In genomic region chr11:96538104-96538503, GRCh38 we compare ENCODE assay signal across 27 cellular contexts.
A peak's percentile ranks its signal among the peaks of the same experiment; 100 is the strongest.
DNase-seq lines count a peak whose midpoint lies in the region; ATAC-seq, FAIRE-seq and TF ChIP-seq lines count a peak whose summit lies in the region.
"Had no signal": no experiment of that assay in that cellular context is flagged by ENCODE, and none has a peak within 500 bp of the region (broad histone marks: within the 10 kb centered on the region; RNA-seq: fewer than 3 reads in every experiment).

No MANE protein-coding gene starts in this region.

- no peak overlapping the region for H3K27ac ChIP-seq in mesenchymal stem cell (ENCODE audit: low read length, poor library complexity, severe bottlenecking)
- H3K27ac ChIP-seq: body of pancreas, KMS-11 had no signal

- TF ChIP-seq CTCF in foreskin fibroblast (IDR thresholded peaks at IDR 0.05; ENCODE audit: low read depth, low read length): no peak
- TF ChIP-seq CTCF in type B pancreatic cell (conservative IDR thresholded peaks at IDR 0.05): no peak

- DNase-seq in GM12892 (ENCODE audit: insufficient read length): no peak
- DNase-seq in mesenchymal stem cell: no peak
- DNase-seq in stimulated activated CD4-positive, alpha-beta T cell treated with anti-CD3 and anti-CD28 coated beads, Interleukin-15, amount 100 ng/mL, for 24 hours: no peak
- no peak for DNase-seq in foreskin fibroblast
- DNase-seq in type B pancreatic cell (ENCODE audit: extremely low spot score, unreplicated experiment): no peak
- DNase-seq: activated CD4-positive, alpha-beta T cell treated with anti-CD3 and anti-CD28 coated beads, Interleukin-2, amount 50 U/mL, for 4 hours; activated effector memory CD4-positive, alpha-beta T cell treated with anti-CD3 and anti-CD28 coated beads, Interleukin-2, amount 50 U/mL, for 16 hours; activated naive CD8-positive, alpha-beta T cell treated with anti-CD3 and anti-CD28 coated beads, Interleukin-2, amount 50 U/mL, for 24 hours; body of pancreas; effector CD4-positive, alpha-beta T cell; mucosa of descending colon; NCI-H1694; NCI-H2171 treated with DMSO at 0.1 percent for 48 hours; NCI-H526 treated with DMSO at 0.1 percent for 48 hours; stimulated activated CD4-positive, alpha-beta T cell treated with anti-CD3 and anti-CD28 coated beads, Interleukin-1b, Interleukin-23, amount 100 ng/mL, for 48 hours; substantia nigra; T-helper 9 cell had no signal

- H3K9me3 ChIP-seq in mesenchymal stem cell (ENCODE audit: control insufficient read depth, low read length): peaks cover 4% of the 10 kb centered on the region
- H3K9me3 ChIP-seq: body of pancreas, mucosa of descending colon had no signal

- H3K23ac ChIP-seq in mesenchymal stem cell (ENCODE audit: low read length in 2 of 2): no peak overlapping the region

- no peaks in the 10 kb centered on the region for H3K36me3 ChIP-seq in mesenchymal stem cell (ENCODE audit: control insufficient read depth in 1 of 2, insufficient read depth in 2 of 2, low read depth in 1 of 2, low read length in 2 of 2)

- no peak overlapping the region for H3K27ac Mint-ChIP-seq in type B pancreatic cell
- H3K27ac Mint-ChIP-seq: activated naive CD8-positive, alpha-beta T cell treated with anti-CD3 and anti-CD28 coated beads, Interleukin-2, amount 50 U/mL, for 24 hours; progenitor cell of endocrine pancreas; WTC11 had no signal

- no peak overlapping the region for H2BK12ac ChIP-seq in mesenchymal stem cell (ENCODE audit: low read length in 2 of 2)

- no peaks in the 10 kb centered on the region for H3K27me3 Mint-ChIP-seq in type B pancreatic cell
- H3K27me3 Mint-ChIP-seq: activated naive CD8-positive, alpha-beta T cell treated with anti-CD3 and anti-CD28 coated beads, Interleukin-2, amount 50 U/mL, for 24 hours; progenitor cell of endocrine pancreas had no signal

- H3K14ac ChIP-seq in mesenchymal stem cell (ENCODE audit: low read length in 2 of 2): no peak overlapping the region

- no peak overlapping the region for H2AK5ac ChIP-seq in mesenchymal stem cell (ENCODE audit: low read length, severe bottlenecking)

- no peaks in the 10 kb centered on the region for H3K36me3 Mint-ChIP-seq in type B pancreatic cell

- H3K9me3 Mint-ChIP-seq in type B pancreatic cell: peaks cover 4% of the 10 kb centered on the region
- H3K9me3 Mint-ChIP-seq: activated naive CD8-positive, alpha-beta T cell treated with anti-CD3 and anti-CD28 coated beads, Interleukin-2, amount 50 U/mL, for 24 hours had no signal

- peaks cover 0 to 4% of the 10 kb centered on the region in 2 experiments for H3K27me3 ChIP-seq in mesenchymal stem cell (ENCODE audit: control insufficient read depth in 1 of 2, insufficient read depth in 1 of 2, low read length in 2 of 2)
- H3K27me3 ChIP-seq: body of pancreas had no signal

- no peak overlapping the region for H3K4me3 Mint-ChIP-seq in type B pancreatic cell
- H3K4me3 Mint-ChIP-seq: activated naive CD8-positive, alpha-beta T cell treated with anti-CD3 and anti-CD28 coated beads, Interleukin-2, amount 50 U/mL, for 24 hours; WTC11 had no signal

- H3K18ac ChIP-seq in mesenchymal stem cell (ENCODE audit: low read depth in 1 of 2, low read length in 2 of 2): no peak overlapping the region

- H2BK15ac ChIP-seq in mesenchymal stem cell (ENCODE audit: low read depth, poor library complexity, severe bottlenecking): no peak overlapping the region

- WGBS in mesenchymal stem cell: 72% methylated on average over 4 of the region's 4 CpGs

- peak; percentile 42 for FAIRE-seq in GM12892 (lab: Jason Lieb, UNC)
- FAIRE-seq: A204.1, frontal cortex, HTR-8/SVneo, islet of Langerhans had no signal

- no peak overlapping the region for H2AFZ ChIP-seq in mesenchymal stem cell (ENCODE audit: low read depth, low read length)

- H2BK120ac ChIP-seq in mesenchymal stem cell (ENCODE audit: low read depth, low read length): no peak overlapping the region

- H3K4me3 ChIP-seq in mesenchymal stem cell (ENCODE audit: insufficient read depth in 1 of 2, low read depth in 1 of 2, low read length in 2 of 2) (no peak overlapping the region), foreskin fibroblast (ENCODE audit: low read depth in 1 of 2, low read length in 2 of 2) (no peak overlapping the region)
- H3K4me3 ChIP-seq: body of pancreas, mucosa of descending colon had no signal

- no peak for TF ChIP-seq POLR2A in GM12892 (IDR thresholded peaks at IDR 0.05; ENCODE audit: low read depth, low read length)

- no peak overlapping the region for H3K4ac ChIP-seq in mesenchymal stem cell (ENCODE audit: low read depth in 1 of 2, low read length in 2 of 2)

- no peaks in the 10 kb centered on the region for H3K79me1 ChIP-seq in mesenchymal stem cell (replicated peaks; ENCODE audit: low read length, poor library complexity, severe bottlenecking)

- no peak overlapping the region for H2BK5ac ChIP-seq in mesenchymal stem cell (ENCODE audit: low read depth, low read length, poor library complexity, severe bottlenecking)

- peak; percentile 67 for ATAC-seq in GM19468 (IDR thresholded peaks at IDR 0.05; ENCODE audit: extremely low read depth, unreplicated experiment)
- ATAC-seq in HG02798 (IDR thresholded peaks at IDR 0.05; ENCODE audit: poor library complexity, unreplicated experiment): peak; percentile 80
- peak; percentile 53 for ATAC-seq in HG03432 (IDR thresholded peaks at IDR 0.05; ENCODE audit: unreplicated experiment)
- ATAC-seq: activated naive CD8-positive, alpha-beta T cell treated with anti-CD3 and anti-CD28 coated beads, Interleukin-2, amount 50 U/mL, for 24 hours; body of pancreas; mucosa of descending colon; WTC11 had no signal

- no peak overlapping the region for H3K9ac ChIP-seq in mesenchymal stem cell (ENCODE audit: low read length)
- H3K9ac ChIP-seq: KMS-11 had no signal

- H4K8ac ChIP-seq in mesenchymal stem cell (ENCODE audit: low read length): no peak overlapping the region

- no peaks in the 10 kb centered on the region for H3K4me1 Mint-ChIP-seq in type B pancreatic cell (ENCODE audit: unreplicated experiment)
- H3K4me1 Mint-ChIP-seq: activated naive CD8-positive, alpha-beta T cell treated with anti-CD3 and anti-CD28 coated beads, Interleukin-2, amount 50 U/mL, for 24 hours had no signal

- no peak overlapping the region for H3K4me2 ChIP-seq in mesenchymal stem cell (ENCODE audit: low read length, poor library complexity, severe bottlenecking)
- H3K4me2 ChIP-seq: KMS-11 had no signal

- no peaks in the 10 kb centered on the region for H3K4me1 ChIP-seq in mesenchymal stem cell (ENCODE audit: control insufficient read depth, insufficient read depth, low read depth, low read length)
- H3K4me1 ChIP-seq: body of pancreas had no signal

- H4K91ac ChIP-seq in mesenchymal stem cell (ENCODE audit: low read length): no peak overlapping the region
